8 cellular contexts compared by ENCODE assay signal in genomic region chr7:44517175-44517574, GRCh38. TPM values are rescaled to one million over a fixed set of nuclear protein-coding genes. Genes with fewer than 3 reads are reported as not detected.
"Had no signal": no experiment of that assay in that cellular context is flagged by ENCODE, and none has a peak within 500 bp of the region (broad histone marks: within the 10 kb centered on the region; RNA-seq: fewer than 3 reads in every experiment).

No MANE protein-coding gene starts in this region.

- H3K4me2 ChIP-seq: GM23338, KMS-11 had no signal

- H3K27ac Mint-ChIP-seq: GM23338, H9 had no signal

- DNase-seq: H9, HCEC 1CT, IMR-90, KBM-7 had no signal

- H3K4me3 ChIP-seq: GM23338 had no signal

- H3K27ac ChIP-seq: HL-60, KMS-11 had no signal

- ATAC-seq: GM23338 had no signal

- H2AFZ ChIP-seq: GM23338 had no signal

- H3K4me1 Mint-ChIP-seq: GM23338, H9 had no signal

- H3K4me3 Mint-ChIP-seq: GM23338, H9 had no signal

- H3K9me3 Mint-ChIP-seq: GM23338, H9 had no signal

- H3K9ac ChIP-seq: KMS-11 had no signal

RNA-seq across cellular contexts. Expression of gene NPC1L1, which starts 24.0 kb away (rescaled TPM):
- total RNA-seq: GM23338, HT1080, IMR-90 had no signal
